8 cellular contexts compared by ENCODE assay signal in the genomic region with DNA sequence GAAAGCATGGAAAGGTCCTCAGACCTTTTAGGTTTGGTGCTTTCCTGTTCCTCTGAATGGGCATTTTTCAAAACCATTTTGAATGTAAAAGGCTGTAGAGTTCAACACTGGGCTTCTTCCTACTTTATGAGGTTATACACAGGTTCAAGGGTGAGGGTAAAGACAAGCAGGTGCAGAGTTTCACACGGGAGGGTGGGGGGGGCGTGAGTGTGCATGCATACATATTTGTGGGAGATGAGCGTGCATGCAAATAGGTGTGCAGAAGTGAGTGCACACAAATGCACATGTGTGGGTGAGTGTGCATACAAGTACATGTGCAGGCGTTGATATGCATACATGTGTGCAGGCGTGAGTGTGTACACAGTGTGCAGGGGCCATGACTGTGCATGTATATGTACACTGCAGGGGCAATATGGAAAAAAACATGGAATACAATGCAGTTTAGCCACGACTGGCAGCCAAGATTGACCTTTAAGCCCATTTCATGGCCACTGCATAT.
DNase-seq lines count a peak whose midpoint lies in the region; ATAC-seq lines count a peak whose summit lies in the region.

No MANE protein-coding gene starts in this region.

- peaks cover 7% of the 10 kb centered on the region for H3K4me1 ChIP-seq in SJSA1 (replicated peaks)
- peaks cover 6% of the 10 kb centered on the region for H3K4me1 ChIP-seq in HAP-1

- H3K36me3 ChIP-seq in SJSA1 (0 out of 2 replicates have a peak, but pooled peaks cover 3% of the 10 kb centered on the region), HAP-1 (replicated peaks) (no peaks in the 10 kb centered on the region)

- H3K27me3 ChIP-seq in SJSA1 (replicated peaks) = no peaks in the 10 kb centered on the region
- H3K27me3 ChIP-seq in HAP-1 (ENCODE audit: low read depth) = no peaks in the 10 kb centered on the region

- H3K4me3 Mint-ChIP-seq in naive thymus-derived CD8-positive, alpha-beta T cell = peak overlapping the region in 9 of 10 donors; percentile 53 to 81 (median 62)

- H3K9me3 Mint-ChIP-seq in naive thymus-derived CD8-positive, alpha-beta T cell = no peaks in the 10 kb centered on the region

- DNase-seq in SJSA1 (ENCODE audit: low read depth in 1 of 2, low spot score in 2 of 2) = no peak
- no peak for DNase-seq in naive thymus-derived CD8-positive, alpha-beta T cell
- no peak for DNase-seq in stimulated activated CD4-positive, alpha-beta T cell treated with anti-CD3 and anti-CD28 coated beads, Interleukin-15, amount 100 ng/mL, for 24 hours
- no peak for DNase-seq in RPMI8226
- DNase-seq in HAP-1 (ENCODE audit: low spot score in 2 of 2) = no peak
- no peak for DNase-seq in DMS114 treated with DMSO at 0.1 percent for 48 hours (lab: John Stamatoyannopoulos, UW; ENCODE audit: unreplicated experiment)

- H3K4me1 Mint-ChIP-seq in naive thymus-derived CD8-positive, alpha-beta T cell = peaks cover 20 to 50% (median 36%) of the 10 kb centered on the region in 4 donors

- H3K27me3 Mint-ChIP-seq in naive thymus-derived CD8-positive, alpha-beta T cell = no peaks in the 10 kb centered on the region

- in situ Hi-C loops in HAP-1 (cut with MboI; ENCODE audit: low sequenced_read_pairs) = no loop called here

- H3K9me3 ChIP-seq in SJSA1 (replicated peaks) (no peaks in the 10 kb centered on the region), HAP-1 (no peaks in the 10 kb centered on the region)

- ATAC-seq in GM18870 (IDR thresholded peaks at IDR 0.05; ENCODE audit: unreplicated experiment) (peak; percentile 10), HG02610 (IDR thresholded peaks at IDR 0.05; ENCODE audit: unreplicated experiment) (peak; percentile 14)
- ATAC-seq in naive thymus-derived CD8-positive, alpha-beta T cell = no peak

- H3K4me3 ChIP-seq in SJSA1 (no peak overlapping the region), HAP-1 (no peak overlapping the region)

- peak overlapping the region; percentile 25 for H3K27ac ChIP-seq in SJSA1

- POLR2A ChIA-PET in naive thymus-derived CD8-positive, alpha-beta T cell (lab: Charles Lee) = no interaction called here

- no peaks in the 10 kb centered on the region for H3K36me3 Mint-ChIP-seq in naive thymus-derived CD8-positive, alpha-beta T cell

- H3K27ac Mint-ChIP-seq in naive thymus-derived CD8-positive, alpha-beta T cell = peak overlapping the region; percentile 57 to 95 (median 84)

Comparison
In these comparisons a context has a peak if more than half of its experiments do, and no peak if none do; other contexts are left out.
1. ATAC-seq: peak in GM18870 (single experiment) and HG02610 (single experiment); none in naive thymus-derived CD8-positive, alpha-beta T cell (0 of 2).